ENCODE assay signal across 23 cellular contexts in the genomic region with DNA sequence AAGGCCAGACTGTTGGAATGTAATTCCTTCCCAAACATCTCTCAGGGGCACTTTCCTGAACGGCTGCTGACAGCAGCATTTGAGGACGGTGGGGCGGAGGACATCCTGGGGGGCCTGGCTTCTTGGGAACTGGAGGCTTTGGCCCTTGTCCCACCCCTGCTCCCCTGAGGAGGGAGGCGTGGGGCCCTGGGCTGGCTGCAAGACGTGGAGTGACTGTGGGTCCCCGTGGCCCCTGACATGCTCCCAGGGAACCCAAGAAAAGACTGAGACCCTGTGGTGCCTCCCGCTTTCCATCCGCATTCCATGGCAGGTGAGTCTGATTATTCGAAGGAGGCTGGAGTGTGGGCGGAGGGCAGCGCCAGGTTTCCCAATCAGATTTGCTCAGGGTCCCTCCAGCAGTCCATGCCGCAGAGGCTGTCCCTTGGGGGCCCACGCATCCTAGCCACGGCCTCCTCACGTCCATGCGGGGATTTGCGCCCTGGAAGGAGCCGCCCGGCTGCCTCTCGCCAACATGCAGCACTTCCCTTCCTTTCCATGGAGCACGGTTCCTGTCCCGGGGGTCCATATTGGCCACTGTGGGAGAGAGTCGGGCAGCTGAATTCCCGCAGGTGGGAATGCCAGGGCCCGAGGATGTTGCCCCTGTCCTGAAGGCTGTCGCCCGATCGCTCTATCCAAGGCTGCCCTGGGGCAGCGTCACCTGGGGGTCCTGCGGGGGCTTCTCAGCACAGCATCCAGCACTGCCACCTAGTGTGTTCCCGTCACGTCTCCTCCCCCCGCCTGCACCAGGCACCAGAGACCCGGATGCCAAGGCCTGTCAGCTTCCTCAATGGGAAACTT.
DNase-seq lines count a peak whose midpoint lies in the region; ATAC-seq, FAIRE-seq and TF ChIP-seq lines count a peak whose summit lies in the region.
"Had no signal": no experiment of that assay in that cellular context is flagged by ENCODE, and none has a peak within 500 bp of the region (broad histone marks: within the 10 kb centered on the region; RNA-seq: fewer than 3 reads in every experiment).

No MANE protein-coding gene starts in this region.

- intact Hi-C loops in Right ventricle myocardium inferior (cut with DNase I), result no loop called here
- intact Hi-C loops in upper lobe of right lung (cut with DNase I), result no loop called here

- H3K36me3 ChIP-seq in right atrium auricular region (no peaks in the 10 kb centered on the region), H1 (ENCODE audit: control insufficient read depth in 2 of 4, insufficient read depth in 4 of 4, low read length in 3 of 4) (no peaks in the 10 kb centered on the region), upper lobe of right lung (no peaks in the 10 kb centered on the region)
- H3K36me3 ChIP-seq: sigmoid colon had no signal

- H4K20me1 ChIP-seq in H1 (replicated peaks in 1 of 2; ENCODE audit: control insufficient read depth in 1 of 2, insufficient read depth in 2 of 2, low read length in 2 of 2), result peaks cover 2 to 5% of the 10 kb centered on the region in 2 experiments

- DNase-seq in Right ventricle myocardium inferior (ENCODE audit: missing footprints) (peak; percentile 18), right atrium auricular region (ENCODE audit: low spot score) (no peak), H1 (ENCODE audit: low read depth in 1 of 2, low spot score in 2 of 2) (no peak), medulla oblongata (ENCODE audit: extremely low spot score) (peak; percentile 41), upper lobe of right lung (peak; percentile 69)
- DNase-seq: activated CD4-positive, alpha-beta T cell treated with anti-CD3 and anti-CD28 coated beads, Interleukin-2, amount 50 U/mL, for 48 hours; activated CD4-positive, CD25-positive, alpha-beta regulatory T cell; activated CD8-positive, alpha-beta memory T cell treated with anti-CD3 and anti-CD28 coated beads, Interleukin-2, amount 50 U/mL, for 48 hours; CD8-positive, alpha-beta T cell; DMS153; GOT3; NCI-H2081; NCI-H226; nephron progenitor cell; sigmoid colon; T1000 had no signal

- H3K9ac ChIP-seq in H1 (replicated peaks in 1 of 4; ENCODE audit: extremely low read depth in 1 of 4, low read depth in 3 of 4, low read length in 3 of 4), result no peak overlapping the region

- H3K4me2 ChIP-seq in H1 (ENCODE audit: insufficient read depth in 1 of 2, low read depth in 2 of 2, low read length in 2 of 2), result no peak overlapping the region

- TF ChIP-seq RAD21 in H1 (IDR thresholded peaks at IDR 0.05 in 1 of 2, conservative IDR thresholded peaks at IDR 0.05 in 1 of 2; ENCODE audit: low read depth in 2 of 2, low read length in 2 of 2), result no peak

- ATAC-seq in Right ventricle myocardium inferior, result no peak
- ATAC-seq in upper lobe of right lung, result no peak
- no peak for ATAC-seq in GM19397 (IDR thresholded peaks at IDR 0.05; ENCODE audit: unreplicated experiment)
- ATAC-seq in GM21825 (IDR thresholded peaks at IDR 0.05; ENCODE audit: unreplicated experiment), result no peak
- ATAC-seq in GM19023 (IDR thresholded peaks at IDR 0.05; ENCODE audit: unreplicated experiment), result no peak
- ATAC-seq: activated T-helper 17 cell treated with anti-CD3 and anti-CD28 coated beads, Interleukin-2, amount 50 U/mL, for 72 hours; CD8-positive, alpha-beta T cell; left colon had no signal

- H2BK15ac ChIP-seq in H1 (ENCODE audit: low read length), result no peak overlapping the region

- H3K4me3 ChIP-seq in right atrium auricular region (no peak overlapping the region), H1 (ENCODE audit: extremely low read depth in 1 of 4, insufficient read depth in 2 of 4, low read depth in 3 of 4, low read length in 4 of 4) (no peak overlapping the region), upper lobe of right lung (no peak overlapping the region)
- H3K4me3 ChIP-seq: sigmoid colon had no signal

- H3K56ac ChIP-seq in H1 (replicated peaks; ENCODE audit: insufficient read length, low read depth, low read length), result no peak overlapping the region

- H2AK5ac ChIP-seq in H1 (ENCODE audit: low read depth, low read length), result no peak overlapping the region

- peaks cover 5% of the 10 kb centered on the region; the same call in 1 of the 2 replicates for H3K23me2 ChIP-seq in H1 (ENCODE audit: low read depth, low read length)

- POLR2A ChIA-PET in H1 (lab: Charles Lee; ENCODE audit: partially characterized antibody), result interaction anchor here (2.0 kb wide), 1 partner anchor 14 kb away, joined by 8 read pairs; no protein-coding TSS in a partner anchor

- TF ChIP-seq EP300 in H1 (IDR thresholded peaks at IDR 0.05; ENCODE audit: borderline replicate concordance in 1 of 2, low read depth in 2 of 2, low read length in 2 of 2), result no peak

- no peak for TF ChIP-seq POLR2A in H1 (IDR thresholded peaks at IDR 0.05; ENCODE audit: control extremely low read depth in 1 of 2, low read depth in 2 of 2, low read length in 2 of 2)

- H4K5ac ChIP-seq in H1 (ENCODE audit: insufficient read length, low read depth, low read length), result no peak overlapping the region

- peak overlapping the region; percentile 38; the same call in 1 of the 2 replicates for H4K8ac ChIP-seq in H1 (ENCODE audit: extremely low read depth, insufficient read depth, low read length)

- no peaks in the 10 kb centered on the region for H3K27me3 ChIP-seq in right atrium auricular region
- no peaks in the 10 kb centered on the region for H3K27me3 ChIP-seq in H1 (replicated peaks in 1 of 4; ENCODE audit: control insufficient read depth in 3 of 4, extremely low read depth in 1 of 4, insufficient read depth in 3 of 4, low read length in 3 of 4)
- H3K27me3 ChIP-seq in upper lobe of right lung, result no peaks in the 10 kb centered on the region
- H3K27me3 ChIP-seq: sigmoid colon had no signal

- H3K23ac ChIP-seq in H1 (ENCODE audit: insufficient read length), result no peak overlapping the region

- H3K4me1 ChIP-seq in right atrium auricular region (peaks cover 0 to 20% of the 10 kb centered on the region in 2 donors), H1 (replicated peaks in 1 of 4; ENCODE audit: control insufficient read depth in 3 of 4, insufficient read depth in 4 of 4, low read length in 3 of 4) (peaks cover 0 to 8% (median 2%) of the 10 kb centered on the region in 4 experiments; a peak in 3 of 7 replicates), upper lobe of right lung (peaks cover 25% of the 10 kb centered on the region)

- H2BK5ac ChIP-seq in H1 (ENCODE audit: low read depth, low read length), result 0 out of 2 replicates have a peak overlapping the region, but pooled peaks have one; percentile 18

- WGBS in H1 (ENCODE audit: extremely low coverage in 1 of 2, insufficient coverage in 1 of 2, insufficient read length in 1 of 2, insufficient replicate concordance in 2 of 2, low coverage in 1 of 2, low lambda C conversion rate in 2 of 2, missing lambda C conversion rate in 1 of 2), 2 experiments, result 86% methylated on average over 33 of the region's 34 CpGs; no CpG with 5 or more reads in 1 of the 2 experiments

- H2BK12ac ChIP-seq in H1 (ENCODE audit: low read depth, low read length), result no peak overlapping the region

- TF ChIP-seq CTCF in right atrium auricular region (IDR thresholded peaks at IDR 0.05) (no peak), H1 (IDR thresholded peaks at IDR 0.05; ENCODE audit: control extremely low read depth in 1 of 3, insufficient read depth in 1 of 3, low read depth in 1 of 3, low read length in 3 of 3) (no peak), upper lobe of right lung (IDR thresholded peaks at IDR 0.05) (no peak)

- H3K79me1 ChIP-seq in H1 (ENCODE audit: low read depth, low read length), result peaks cover 7% of the 10 kb centered on the region

- H2BK120ac ChIP-seq in H1 (replicated peaks; ENCODE audit: low read depth, low read length), result no peak overlapping the region

- no peak for FAIRE-seq in H1 (lab: Jason Lieb, UNC)

- no peak overlapping the region for H3K14ac ChIP-seq in H1 (ENCODE audit: insufficient read length)

- H3K4ac ChIP-seq in H1 (replicated peaks; ENCODE audit: insufficient read length, low read depth, low read length), result no peak overlapping the region

- H4K91ac ChIP-seq in H1 (replicated peaks; ENCODE audit: insufficient read length, low read length), result no peak overlapping the region

- peaks cover 0 to 5% of the 10 kb centered on the region in 2 experiments; a peak in 1 of 4 replicates for H3K79me2 ChIP-seq in H1 (ENCODE audit: control insufficient read depth in 1 of 2, insufficient read depth in 2 of 2, low read length in 2 of 2)

- H3K9me3 ChIP-seq in right atrium auricular region (no peaks in the 10 kb centered on the region), H1 (ENCODE audit: insufficient read depth in 2 of 2, low read depth in 1 of 2, low read length in 1 of 2) (no peaks in the 10 kb centered on the region), upper lobe of right lung (no peaks in the 10 kb centered on the region)
- H3K9me3 ChIP-seq: sigmoid colon had no signal

- no peak overlapping the region for H2BK20ac ChIP-seq in H1 (ENCODE audit: low read length)

- no peak overlapping the region; the same call in 1 of the 2 replicates for H3K18ac ChIP-seq in H1 (ENCODE audit: extremely low read depth, low read length)

- CTCF ChIA-PET in H1 (lab: Charles Lee; ENCODE audit: partially characterized antibody), result interaction anchor here (0.8 to 6.3 kb wide), 7 partner anchors 10 to 99 kb away, joined by 3 to 51 read pairs (median 5); no protein-coding TSS in a partner anchor

- no peak overlapping the region for H3K27ac ChIP-seq in right atrium auricular region
- no peak overlapping the region for H3K27ac ChIP-seq in H1 (ENCODE audit: low read depth, low read length)
- no peak overlapping the region for H3K27ac ChIP-seq in upper lobe of right lung
- H3K27ac ChIP-seq: 22Rv1, RWPE1, sigmoid colon had no signal

- no peak overlapping the region for H2AFZ ChIP-seq in H1 (ENCODE audit: low read length)

TF ChIP-seq in H1, 55 proteins besides CTCF, POLR2A, EP300 and RAD21:
- TF ChIP-seq TEAD4 (IDR thresholded peaks at IDR 0.05; ENCODE audit: low read depth, low read length) (0 out of 2 replicates have a peak, but pooled peaks have one; percentile 39), SP1 (IDR thresholded peaks at IDR 0.05; ENCODE audit: low read depth, low read length) (no peak), PHF8 (conservative IDR thresholded peaks at IDR 0.05; ENCODE audit: low read depth, low read length) (no peak)
- TF ChIP-seq, protein P1, sequence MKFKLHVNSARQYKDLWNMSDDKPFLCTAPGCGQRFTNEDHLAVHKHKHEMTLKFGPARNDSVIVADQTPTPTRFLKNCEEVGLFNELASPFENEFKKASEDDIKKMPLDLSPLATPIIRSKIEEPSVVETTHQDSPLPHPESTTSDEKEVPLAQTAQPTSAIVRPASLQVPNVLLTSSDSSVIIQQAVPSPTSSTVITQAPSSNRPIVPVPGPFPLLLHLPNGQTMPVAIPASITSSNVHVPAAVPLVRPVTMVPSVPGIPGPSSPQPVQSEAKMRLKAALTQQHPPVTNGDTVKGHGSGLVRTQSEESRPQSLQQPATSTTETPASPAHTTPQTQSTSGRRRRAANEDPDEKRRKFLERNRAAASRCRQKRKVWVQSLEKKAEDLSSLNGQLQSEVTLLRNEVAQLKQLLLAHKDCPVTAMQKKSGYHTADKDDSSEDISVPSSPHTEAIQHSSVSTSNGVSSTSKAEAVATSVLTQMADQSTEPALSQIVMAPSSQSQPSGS (IDR thresholded peaks at IDR 0.05; ENCODE audit: low read length), result no peak
TF ChIP-seq in H1: peak in this region for 1.

Comparison
In these comparisons a context has a peak if more than half of its experiments do, and no peak if none do; other contexts are left out.
1. DNase-seq: peak in Right ventricle myocardium inferior (single experiment), medulla oblongata (single experiment) and upper lobe of right lung (single experiment); none in right atrium auricular region (single experiment) and H1 (0 of 2).